Comparison of ENCODE assay signal across 8 cellular contexts in the genomic region with DNA sequence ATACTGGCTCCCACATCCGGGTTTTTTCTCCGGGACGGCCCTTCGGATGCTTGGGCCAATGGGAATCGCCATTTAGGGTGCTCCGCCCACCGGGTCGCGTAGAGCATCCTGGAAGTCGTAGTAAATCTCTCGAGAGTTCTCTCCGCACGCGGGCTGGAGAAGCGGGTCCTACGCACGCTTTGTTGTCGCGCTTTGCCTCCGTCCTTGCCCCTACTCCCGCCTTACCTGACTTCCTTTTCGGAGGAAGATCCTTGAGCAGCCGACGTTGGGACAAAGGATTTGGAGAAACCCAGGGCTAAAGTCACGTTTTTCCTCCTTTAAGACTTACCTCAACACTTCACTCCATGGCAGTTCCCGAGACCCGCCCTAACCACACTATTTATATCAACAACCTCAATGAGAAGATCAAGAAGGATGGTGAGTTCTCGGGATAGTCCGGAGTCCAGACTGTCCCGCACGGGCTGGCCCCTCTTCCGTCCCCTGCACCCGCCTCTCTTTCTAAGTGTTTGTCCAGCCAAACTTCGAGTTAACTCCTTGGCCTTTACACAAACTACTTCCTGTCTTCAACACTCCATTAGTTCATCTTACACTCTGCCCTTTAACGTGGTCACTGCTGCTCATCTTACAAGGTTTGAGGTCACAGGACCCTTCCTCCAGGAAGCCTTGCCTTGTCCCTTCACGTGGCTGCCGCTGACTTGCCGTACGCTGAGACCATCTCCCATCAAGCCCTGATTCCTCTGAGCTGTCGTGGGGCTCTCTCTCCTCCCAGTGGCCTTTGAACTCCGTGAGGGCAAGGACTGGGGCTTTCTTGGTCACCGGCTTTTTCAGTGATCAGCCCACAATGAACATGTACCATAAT. TPM values are rescaled to one million over a fixed set of nuclear protein-coding genes. Genes with fewer than 3 reads are reported as not detected.
A peak's percentile ranks its signal among the peaks of the same experiment; 100 is the strongest.
DNase-seq lines count a peak whose midpoint lies in the region; ATAC-seq and TF ChIP-seq lines count a peak whose summit lies in the region.

A gene (plus strand): TSS at position 139 of the 859 bp plus-strand sequence. CDS start 206 bp downstream, at position 345.

- peaks cover 0 to 24% (median 6%) of the 10 kb centered on the region in 6 donors for H3K36me3 ChIP-seq in spleen

- POLR2A ChIA-PET in WTC11 (lab: Charles Lee) = interaction anchor here (0.6 to 2.5 kb wide), 12 partner anchors 10 to 511 kb away, joined by 3 to 34 read pairs (median 6); a partner anchor contains a TSS

- peaks cover 43 to 78% (median 62%) of the 10 kb centered on the region in 6 donors for H3K4me1 ChIP-seq in spleen

- H3K4me3 Mint-ChIP-seq in WTC11 (peak within 1 kb of the TSS; percentile 99), immature natural killer cell (peak within 1 kb of the TSS; percentile 93 to 99 (median 96))

- TF ChIP-seq CTCF in WTC11 (IDR thresholded peaks at IDR 0.05) = no peak
- TF ChIP-seq CTCF in cardiac fibroblast (IDR thresholded peaks at IDR 0.05; ENCODE audit: low read depth, low read length) = no peak
- TF ChIP-seq CTCF in spleen (IDR thresholded peaks at IDR 0.05 in 8 of 11, conservative IDR thresholded peaks at IDR 0.05 in 3 of 11) = peak in 1 of 11 experiments; percentile 11

- CTCF ChIA-PET in WTC11 (lab: Charles Lee) = interaction anchor here (0.5 to 2.5 kb wide), 16 partner anchors 9 to 511 kb away, joined by 3 to 13 read pairs (median 4); a partner anchor contains a TSS

- no peaks in the 10 kb centered on the region for H3K9me3 Mint-ChIP-seq in WTC11
- H3K9me3 Mint-ChIP-seq in immature natural killer cell = no peaks in the 10 kb centered on the region

- ATAC-seq in GM18907 (IDR thresholded peaks at IDR 0.05; ENCODE audit: unreplicated experiment) (peak; percentile 69), HG03159 (IDR thresholded peaks at IDR 0.05; ENCODE audit: unreplicated experiment) (peak; percentile 58), WTC11 (peak; percentile 74)

- intact Hi-C loops in spleen (cut with DNase I; ENCODE audit: low total_unique reads) = loop anchor here (10.0 kb wide), 1 partner anchor 54 kb away; no protein-coding TSS in a partner anchor

- H3K27ac Mint-ChIP-seq in WTC11 (peak within 1 kb of the TSS; percentile 100), immature natural killer cell (peak within 1 kb of the TSS; percentile 93 to 98 (median 96))

- TF ChIP-seq POLR2A in spleen (IDR thresholded peaks at IDR 0.05) = peak in 2 of 3 donors; percentile 66 to 86

- H3K27me3 Mint-ChIP-seq in WTC11 (ENCODE audit: low read depth) (no peaks in the 10 kb centered on the region), immature natural killer cell (ENCODE audit: low read depth in 3 of 3) (peaks cover 11 to 17% (median 14%) of the 10 kb centered on the region in 3 donors)

- H3K4me3 ChIP-seq in cardiac fibroblast (replicated peaks in 1 of 2; ENCODE audit: low read depth in 2 of 2, low read length in 2 of 2) (peak within 1 kb of the TSS; percentile 77 to 89), spleen (peak within 1 kb of the TSS; percentile 60 to 93 (median 74))

- peak; percentile 97 for DNase-seq in ACHN
- DNase-seq in NCI-H2227 treated with DMSO at 0.1 percent for 48 hours (lab: John Stamatoyannopoulos, UW) = peak; percentile 100
- peak; percentile 97 for DNase-seq in WTC11 (ENCODE audit: low spot score)
- DNase-seq in cardiac fibroblast (ENCODE audit: low read depth in 2 of 2) = peak; percentile 98 to 99
- peak; percentile 98 to 99 (median 98) for DNase-seq in immature natural killer cell
- DNase-seq in spleen = peak; percentile 96

- WGBS in spleen, 5 donors = 0 to 1% (median 0%) methylated on average over 42 of the region's 42 CpGs

- H3K36me3 Mint-ChIP-seq in WTC11 = peaks cover 40% of the 10 kb centered on the region
- H3K36me3 Mint-ChIP-seq in immature natural killer cell = peaks cover 0 to 7% (median 0%) of the 10 kb centered on the region in 3 donors

- H3K27ac ChIP-seq in spleen = peak within 1 kb of the TSS; percentile 93 to 97 (median 96)

- H3K9me3 ChIP-seq in spleen = no peaks in the 10 kb centered on the region

- H3K27me3 ChIP-seq in spleen (replicated peaks in 1 of 7) = no peaks in the 10 kb centered on the region

- in situ Hi-C loops in ACHN (cut with HindIII; ENCODE audit: low pct_ligation_motif_present, low pct_unique_long_range_greater_than_20kb, low sequenced_read_pairs) = no loop called here

- peaks cover 38% of the 10 kb centered on the region for H3K4me1 Mint-ChIP-seq in WTC11
- H3K4me1 Mint-ChIP-seq in immature natural killer cell = peaks cover 55 to 58% of the 10 kb centered on the region in 2 donors

TF ChIP-seq in WTC11, 78 proteins besides CTCF, POLR2A, EP300 and RAD21 (continues in another document):
- peak; percentile 75; the same call in 1 of the 2 replicates for TF ChIP-seq SMAD3 (CRISPR knock-in tag; IDR thresholded peaks at IDR 0.05; ENCODE audit: borderline replicate concordance)
- no peak for TF ChIP-seq NR1H2 (CRISPR knock-in tag; IDR thresholded peaks at IDR 0.05)
- peak; percentile 8; the same call in 1 of the 2 replicates for TF ChIP-seq SP1 (CRISPR knock-in tag; conservative IDR thresholded peaks at IDR 0.05)
- no peak for TF ChIP-seq NFATC4 (CRISPR knock-in tag; IDR thresholded peaks at IDR 0.05)
- no peak for TF ChIP-seq HMGA2 (CRISPR knock-in tag; IDR thresholded peaks at IDR 0.05)
- TF ChIP-seq, protein P1, sequence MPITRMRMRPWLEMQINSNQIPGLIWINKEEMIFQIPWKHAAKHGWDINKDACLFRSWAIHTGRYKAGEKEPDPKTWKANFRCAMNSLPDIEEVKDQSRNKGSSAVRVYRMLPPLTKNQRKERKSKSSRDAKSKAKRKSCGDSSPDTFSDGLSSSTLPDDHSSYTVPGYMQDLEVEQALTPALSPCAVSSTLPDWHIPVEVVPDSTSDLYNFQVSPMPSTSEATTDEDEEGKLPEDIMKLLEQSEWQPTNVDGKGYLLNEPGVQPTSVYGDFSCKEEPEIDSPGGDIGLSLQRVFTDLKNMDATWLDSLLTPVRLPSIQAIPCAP (CRISPR knock-in tag; IDR thresholded peaks at IDR 0.05) = no peak
- TF ChIP-seq RORB (CRISPR knock-in tag; IDR thresholded peaks at IDR 0.05) = no peak
- TF ChIP-seq ZNF138 (CRISPR knock-in tag; conservative IDR thresholded peaks at IDR 0.05) = no peak
- TF ChIP-seq GTF2I (CRISPR knock-in tag; conservative IDR thresholded peaks at IDR 0.05) = no peak
- TF ChIP-seq, protein P2, sequence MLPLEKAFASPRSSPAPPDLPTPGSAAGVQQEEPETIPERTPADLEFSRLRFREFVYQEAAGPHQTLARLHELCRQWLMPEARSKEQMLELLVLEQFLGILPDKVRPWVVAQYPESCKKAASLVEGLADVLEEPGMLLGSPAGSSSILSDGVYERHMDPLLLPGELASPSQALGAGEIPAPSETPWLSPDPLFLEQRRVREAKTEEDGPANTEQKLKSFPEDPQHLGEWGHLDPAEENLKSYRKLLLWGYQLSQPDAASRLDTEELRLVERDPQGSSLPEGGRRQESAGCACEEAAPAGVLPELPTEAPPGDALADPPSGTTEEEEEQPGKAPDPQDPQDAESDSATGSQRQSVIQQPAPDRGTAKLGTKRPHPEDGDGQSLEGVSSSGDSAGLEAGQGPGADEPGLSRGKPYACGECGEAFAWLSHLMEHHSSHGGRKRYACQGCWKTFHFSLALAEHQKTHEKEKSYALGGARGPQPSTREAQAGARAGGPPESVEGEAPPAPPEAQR (CRISPR knock-in tag; IDR thresholded peaks at IDR 0.05) = no peak; the same call in 1 of the 2 replicates
- no peak for TF ChIP-seq ATF1 (CRISPR knock-in tag; IDR thresholded peaks at IDR 0.05)
- TF ChIP-seq, protein P3, sequence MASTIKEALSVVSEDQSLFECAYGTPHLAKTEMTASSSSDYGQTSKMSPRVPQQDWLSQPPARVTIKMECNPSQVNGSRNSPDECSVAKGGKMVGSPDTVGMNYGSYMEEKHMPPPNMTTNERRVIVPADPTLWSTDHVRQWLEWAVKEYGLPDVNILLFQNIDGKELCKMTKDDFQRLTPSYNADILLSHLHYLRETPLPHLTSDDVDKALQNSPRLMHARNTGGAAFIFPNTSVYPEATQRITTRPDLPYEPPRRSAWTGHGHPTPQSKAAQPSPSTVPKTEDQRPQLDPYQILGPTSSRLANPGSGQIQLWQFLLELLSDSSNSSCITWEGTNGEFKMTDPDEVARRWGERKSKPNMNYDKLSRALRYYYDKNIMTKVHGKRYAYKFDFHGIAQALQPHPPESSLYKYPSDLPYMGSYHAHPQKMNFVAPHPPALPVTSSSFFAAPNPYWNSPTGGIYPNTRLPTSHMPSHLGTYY (CRISPR knock-in tag; IDR thresholded peaks at IDR 0.05) = no peak
- 0 out of 2 replicates have a peak, but pooled peaks have one; percentile 22 for TF ChIP-seq PRRX2 (CRISPR knock-in tag; IDR thresholded peaks at IDR 0.05)
- TF ChIP-seq, protein P4, sequence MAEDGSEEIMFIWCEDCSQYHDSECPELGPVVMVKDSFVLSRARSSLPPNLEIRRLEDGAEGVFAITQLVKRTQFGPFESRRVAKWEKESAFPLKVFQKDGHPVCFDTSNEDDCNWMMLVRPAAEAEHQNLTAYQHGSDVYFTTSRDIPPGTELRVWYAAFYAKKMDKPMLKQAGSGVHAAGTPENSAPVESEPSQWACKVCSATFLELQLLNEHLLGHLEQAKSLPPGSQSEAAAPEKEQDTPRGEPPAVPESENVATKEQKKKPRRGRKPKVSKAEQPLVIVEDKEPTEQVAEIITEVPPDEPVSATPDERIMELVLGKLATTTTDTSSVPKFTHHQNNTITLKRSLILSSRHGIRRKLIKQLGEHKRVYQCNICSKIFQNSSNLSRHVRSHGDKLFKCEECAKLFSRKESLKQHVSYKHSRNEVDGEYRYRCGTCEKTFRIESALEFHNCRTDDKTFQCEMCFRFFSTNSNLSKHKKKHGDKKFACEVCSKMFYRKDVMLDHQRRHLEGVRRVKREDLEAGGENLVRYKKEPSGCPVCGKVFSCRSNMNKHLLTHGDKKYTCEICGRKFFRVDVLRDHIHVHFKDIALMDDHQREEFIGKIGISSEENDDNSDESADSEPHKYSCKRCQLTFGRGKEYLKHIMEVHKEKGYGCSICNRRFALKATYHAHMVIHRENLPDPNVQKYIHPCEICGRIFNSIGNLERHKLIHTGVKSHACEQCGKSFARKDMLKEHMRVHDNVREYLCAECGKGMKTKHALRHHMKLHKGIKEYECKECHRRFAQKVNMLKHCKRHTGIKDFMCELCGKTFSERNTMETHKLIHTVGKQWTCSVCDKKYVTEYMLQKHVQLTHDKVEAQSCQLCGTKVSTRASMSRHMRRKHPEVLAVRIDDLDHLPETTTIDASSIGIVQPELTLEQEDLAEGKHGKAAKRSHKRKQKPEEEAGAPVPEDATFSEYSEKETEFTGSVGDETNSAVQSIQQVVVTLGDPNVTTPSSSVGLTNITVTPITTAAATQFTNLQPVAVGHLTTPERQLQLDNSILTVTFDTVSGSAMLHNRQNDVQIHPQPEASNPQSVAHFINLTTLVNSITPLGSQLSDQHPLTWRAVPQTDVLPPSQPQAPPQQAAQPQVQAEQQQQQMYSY (CRISPR knock-in tag; IDR thresholded peaks at IDR 0.05) = no peak
- TF ChIP-seq KAT7 (CRISPR knock-in tag; IDR thresholded peaks at IDR 0.05; ENCODE audit: borderline replicate concordance) = no peak
- no peak for TF ChIP-seq IRF2 (CRISPR knock-in tag; IDR thresholded peaks at IDR 0.05; ENCODE audit: borderline replicate concordance, low read depth)

RNA-seq across cellular contexts. Expression of the gene that starts here (rescaled TPM):
- total RNA-seq in WTC11 (2021) (215 to 227 TPM (median 218 TPM) in 3 replicates), spleen (10 to 100 TPM; 52.9 to 76.9 (median 64.0) TPM)
- polyA plus RNA-seq in immature natural killer cell (10 to 100 TPM; 28.9 to 78.7 (median 39.2) TPM), spleen (10 to 100 TPM; 62.7 to 69.2 (median 67.4) TPM)

Comparison
In these comparisons a context has a peak if more than half of its experiments do, and no peak if none do; other contexts are left out.
1. Peak in every context shown above with its lines: DNase-seq, ATAC-seq, H3K4me3 ChIP-seq and H3K27ac ChIP-seq.